Comparison of ENCODE assay signal across 29 cellular contexts in the genomic region with DNA sequence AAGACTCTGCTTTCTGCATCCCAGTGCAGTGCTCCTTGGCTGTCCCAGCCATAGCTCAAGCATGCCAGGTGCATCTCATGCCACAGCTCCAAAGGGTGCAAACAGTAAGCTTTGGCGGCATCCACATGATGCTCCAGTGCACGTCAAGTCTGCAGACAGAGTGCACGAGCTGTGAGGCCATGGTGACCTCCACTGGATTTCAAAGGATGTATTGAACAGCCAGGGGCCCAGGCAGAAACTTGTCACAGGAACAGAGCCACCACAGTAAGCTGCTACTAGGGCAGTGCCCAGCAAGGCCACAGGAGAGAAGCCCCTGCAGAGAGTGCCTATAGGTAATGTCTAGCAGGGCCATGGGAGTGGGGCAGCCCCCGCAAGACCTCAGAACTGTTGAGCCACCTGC.
"Had no signal": no experiment of that assay in that cellular context is flagged by ENCODE, and none has a peak within 500 bp of the region (broad histone marks: within the 10 kb centered on the region; RNA-seq: fewer than 3 reads in every experiment).

No MANE protein-coding gene starts in this region.

- H3K4me3 ChIP-seq: neural progenitor cell, ovary, psoas muscle, right lobe of liver, sigmoid colon, stomach, thoracic aorta, thyroid gland, tibial nerve, upper lobe of left lung, uterus had no signal

- ATAC-seq: naive thymus-derived CD4-positive, alpha-beta T cell; natural killer cell; psoas muscle; right cardiac atrium; right lobe of liver; stimulated activated effector memory CD8-positive, alpha-beta T cell treated with anti-CD3 and anti-CD28 coated beads, Interleukin-12 subunit alpha, Interleukin-12 subunit beta, amount 100 ng/mL, for 72 hours; stimulated activated naive B cell treated with anti-CD40 and anti-IgM and Interleukin-4, amounts not matched to agents 10 μg/mL and 1 μg/mL and 100 μg/mL, for 72 hours had no signal

- H2AFZ ChIP-seq: neural progenitor cell, parathyroid adenoma had no signal

- H3K4me3 Mint-ChIP-seq: naive thymus-derived CD4-positive, alpha-beta T cell; natural killer cell; nephron; neural progenitor cell; stimulated activated effector memory CD8-positive, alpha-beta T cell treated with anti-CD3 and anti-CD28 coated beads, Interleukin-12 subunit alpha, Interleukin-12 subunit beta, amount 100 ng/mL, for 72 hours; stimulated activated naive B cell treated with anti-CD40 and anti-IgM and Interleukin-4, amounts not matched to agents 10 μg/mL and 1 μg/mL and 100 μg/mL, for 72 hours; stimulated activated naive CD8-positive, alpha-beta T cell treated with anti-CD3 and anti-CD28 coated beads, Interleukin-15, Interleukin-2, amounts not matched to agents 100 ng/mL and 50 ng/mL, for 24 hours had no signal

- H3K36me3 ChIP-seq: neural progenitor cell, neutrophil, ovary, right lobe of liver, sigmoid colon, stomach, thoracic aorta, thyroid gland, tibial nerve, upper lobe of left lung, uterus had no signal

- H3K4me1 Mint-ChIP-seq: natural killer cell; neural progenitor cell; stimulated activated effector memory CD8-positive, alpha-beta T cell treated with anti-CD3 and anti-CD28 coated beads, Interleukin-12 subunit alpha, Interleukin-12 subunit beta, amount 100 ng/mL, for 72 hours; stimulated activated naive B cell treated with anti-CD40 and anti-IgM and Interleukin-4, amounts not matched to agents 10 μg/mL and 1 μg/mL and 100 μg/mL, for 72 hours had no signal

- H3K27ac ChIP-seq: neural progenitor cell, neutrophil, ovary, parathyroid adenoma, psoas muscle, right lobe of liver, sigmoid colon, stomach, thoracic aorta, thyroid gland, tibial nerve, upper lobe of left lung, uterus had no signal

- H3K36me3 Mint-ChIP-seq: stimulated activated effector memory CD8-positive, alpha-beta T cell treated with anti-CD3 and anti-CD28 coated beads, Interleukin-12 subunit alpha, Interleukin-12 subunit beta, amount 100 ng/mL, for 72 hours had no signal

- H3K9ac ChIP-seq: neural progenitor cell, parathyroid adenoma had no signal

- DNase-seq: naive thymus-derived CD4-positive, alpha-beta T cell; natural killer cell; nucleus accumbens; ovary; posterior cingulate gyrus; psoas muscle; right cardiac atrium; right lobe of liver; sigmoid colon; small intestine; stimulated activated CD4-positive, alpha-beta T cell treated with anti-CD3 and anti-CD28 coated beads, Interleukin-15, amount 100 ng/mL, for 24 hours; stimulated activated CD4-positive, alpha-beta T cell treated with anti-CD3 and anti-CD28 coated beads, Interleukin-2, amount 100 ng/mL, for 24 hours; stimulated activated CD4-positive, alpha-beta T cell treated with anti-CD3 and anti-CD28 coated beads, Interleukin-2, amount 100 ng/mL, for 48 hours; stimulated activated CD4-positive, alpha-beta T cell treated with anti-CD3 and anti-CD28 coated beads, Interleukin-4, amount 100 ng/mL, for 24 hours; stimulated activated naive B cell treated with anti-CD40 and anti-IgM and Interleukin-4, amounts not matched to agents 10 μg/mL and 1 μg/mL and 100 μg/mL, for 72 hours; stimulated activated naive CD4-positive, alpha-beta T cell treated with Interleukin-2 at 50 U/mL for 16 hours; stomach; thyroid gland; trophoblast cell; upper lobe of left lung; uterus had no signal

- H3K9me3 ChIP-seq: neutrophil, ovary, psoas muscle, thyroid gland, uterus had no signal

- H3K4me1 ChIP-seq: neural progenitor cell, parathyroid adenoma, psoas muscle, right lobe of liver, sigmoid colon, stomach, thyroid gland, tibial nerve, upper lobe of left lung, uterus had no signal

- H3K27me3 Mint-ChIP-seq: stimulated activated naive CD8-positive, alpha-beta T cell treated with anti-CD3 and anti-CD28 coated beads, Interleukin-15, Interleukin-2, amounts not matched to agents 100 ng/mL and 50 ng/mL, for 24 hours had no signal

- H3K4me2 ChIP-seq: neural progenitor cell had no signal

- H3K27me3 ChIP-seq: neural progenitor cell, neutrophil, ovary, right lobe of liver, sigmoid colon, stomach, thyroid gland, tibial nerve, upper lobe of left lung, uterus had no signal
